Comparison of ENCODE assay signal across 13 cellular contexts in genomic region chr1:9300623-9301022, GRCh38. TPM values are rescaled to one million over a fixed set of nuclear protein-coding genes. Genes with fewer than 3 reads are reported as not detected.
DNase-seq lines count a peak whose midpoint lies in the region; ATAC-seq and TF ChIP-seq lines count a peak whose summit lies in the region.
"Had no signal": no experiment of that assay in that cellular context is flagged by ENCODE, and none has a peak within 500 bp of the region (broad histone marks: within the 10 kb centered on the region; RNA-seq: fewer than 3 reads in every experiment).

No MANE protein-coding gene starts in this region.

- H3K14ac ChIP-seq in trophoblast cell (ENCODE audit: low read length), result peak overlapping the region; percentile 23

- TF ChIP-seq CTCF in AG04450 (IDR thresholded peaks at IDR 0.05; ENCODE audit: low read depth, low read length) (no peak), Panc1 (IDR thresholded peaks at IDR 0.05) (no peak)

- peak overlapping the region in 1 of 6 donors; percentile 6 for H3K27ac Mint-ChIP-seq in immature natural killer cell

- peak overlapping the region; percentile 33 for H4K91ac ChIP-seq in trophoblast cell (ENCODE audit: low read depth, low read length)

- H3K9me3 ChIP-seq in AG04450 (ENCODE audit: control insufficient read depth, insufficient read depth, low read length) (no peaks in the 10 kb centered on the region; the same call in 1 of the 2 replicates), Panc1 (ENCODE audit: control insufficient read depth, insufficient read depth, low read depth, low read length) (no peaks in the 10 kb centered on the region), esophagus (ENCODE audit: control insufficient read depth in 2 of 2, insufficient read depth in 1 of 2, low read depth in 1 of 2, low read length in 1 of 2) (no peaks in the 10 kb centered on the region), trophoblast cell (ENCODE audit: insufficient read depth, low read depth, low read length) (peaks cover 2% of the 10 kb centered on the region)
- no peaks in the 10 kb centered on the region for H3K9me3 ChIP-seq in effector memory CD4-positive, alpha-beta T cell (ENCODE audit: control insufficient read depth, low read length)

- DNase-seq in AG04450 (ENCODE audit: low read depth, low spot score) (no peak), Panc1 (ENCODE audit: low read depth, low spot score) (no peak), trophoblast cell (no peak), immature natural killer cell (no peak), SW 1271 (lab: John Stamatoyannopoulos, UW) (no peak)
- no peak for DNase-seq in activated effector memory CD4-positive, alpha-beta T cell treated with anti-CD3 and anti-CD28 coated beads, Interleukin-2, amount 50 U/mL, for 16 hours
- no peak for DNase-seq in effector memory CD4-positive, alpha-beta T cell
- DNase-seq: activated naive CD4-positive, alpha-beta T cell treated with Interleukin-2 at 50 U/mL for 16 hours; NCI-H2029 treated with DMSO at 0.1 percent for 48 hours; NCI-H748 treated with DMSO at 0.1 percent for 48 hours had no signal

- in situ Hi-C loops in Panc1 (cut with HindIII; ENCODE audit: low pct_unique_long_range_greater_than_20kb, low sequenced_read_pairs), result no loop called here

- no peak overlapping the region for H3K4me3 Mint-ChIP-seq in immature natural killer cell

- no peaks in the 10 kb centered on the region for H3K27me3 ChIP-seq in AG04450 (ENCODE audit: control insufficient read depth, insufficient read depth, low read length)
- H3K27me3 ChIP-seq in Panc1 (ENCODE audit: control insufficient read depth, insufficient read depth, low read length), result no peaks in the 10 kb centered on the region
- no peaks in the 10 kb centered on the region for H3K27me3 ChIP-seq in esophagus (ENCODE audit: control insufficient read depth in 1 of 2, insufficient read depth in 2 of 2, low read length in 2 of 2)
- H3K27me3 ChIP-seq in trophoblast cell (ENCODE audit: insufficient read depth, low read length), result no peaks in the 10 kb centered on the region
- H3K27me3 ChIP-seq in effector memory CD4-positive, alpha-beta T cell (replicated peaks; ENCODE audit: control insufficient read depth, insufficient read depth, low read length, poor library complexity, severe bottlenecking), result no peaks in the 10 kb centered on the region

- H3K4ac ChIP-seq in trophoblast cell (ENCODE audit: low read depth, low read length), result peak overlapping the region; percentile 93

- intact Hi-C loops in Panc1 (cut with micrococcal nuclease; ENCODE audit: unreplicated experiment), result no loop called here

- H3K4me1 ChIP-seq in Panc1 (ENCODE audit: control insufficient read depth, insufficient read depth, low read length) (peaks cover 51% of the 10 kb centered on the region), esophagus (ENCODE audit: control insufficient read depth in 2 of 2, insufficient read depth in 2 of 2, low read length in 1 of 2) (peaks cover 21 to 50% of the 10 kb centered on the region in 2 donors), trophoblast cell (ENCODE audit: control insufficient read depth in 1 of 2, insufficient read depth in 2 of 2, low read length in 2 of 2) (peaks cover 57 to 74% of the 10 kb centered on the region in 2 experiments)
- H3K4me1 ChIP-seq in effector memory CD4-positive, alpha-beta T cell (ENCODE audit: control insufficient read depth, insufficient read depth, low read length, poor library complexity, severe bottlenecking), result no peaks in the 10 kb centered on the region

- no peak for ATAC-seq in Panc1
- ATAC-seq: Right ventricle myocardium inferior had no signal

- CTCF ChIA-PET in AG04450 (lab: Charles Lee), result no interaction called here
- CTCF ChIA-PET in Panc1 (lab: Charles Lee), result no interaction called here

- H3K9ac ChIP-seq in trophoblast cell (ENCODE audit: low read length), result no peak overlapping the region
- H3K9ac ChIP-seq: KMS-11 had no signal

- peaks cover 5 to 6% (median 5%) of the 10 kb centered on the region in 3 donors for H3K27me3 Mint-ChIP-seq in immature natural killer cell (ENCODE audit: low read depth in 3 of 3)

- no TSS peak for BruUV-seq in Panc1 (replicated peaks; lab: Mats Ljungman, UMichigan)

- H3K27ac ChIP-seq in AG04450 (ENCODE audit: low read depth, low read length) (peak overlapping the region; percentile 52), Panc1 (ENCODE audit: low read length) (0 out of 2 replicates have a peak overlapping the region, but pooled peaks have one; percentile 0), esophagus (ENCODE audit: low read depth in 2 of 2, low read length in 1 of 2) (peak overlapping the region; percentile 76 to 90), trophoblast cell (ENCODE audit: low read depth, low read length) (peak overlapping the region; percentile 31)
- H3K27ac ChIP-seq in effector memory CD4-positive, alpha-beta T cell (ENCODE audit: insufficient read depth, low read length, poor library complexity, severe bottlenecking), result no peak overlapping the region
- H3K27ac ChIP-seq: KMS-11 had no signal

- H2BK5ac ChIP-seq in trophoblast cell (ENCODE audit: low read depth, low read length, poor library complexity), result no peak overlapping the region

- peaks cover 0 to 7% (median 0%) of the 10 kb centered on the region in 3 donors for H3K36me3 Mint-ChIP-seq in immature natural killer cell

- H2BK120ac ChIP-seq in trophoblast cell (ENCODE audit: insufficient read depth, low read length, poor library complexity), result peak overlapping the region; percentile 6

- H3K18ac ChIP-seq in trophoblast cell (ENCODE audit: low read length), result peak overlapping the region; percentile 23

- H3K79me1 ChIP-seq in trophoblast cell (ENCODE audit: low read length), result peaks cover 13% of the 10 kb centered on the region

- no peak overlapping the region for H3K23ac ChIP-seq in trophoblast cell (ENCODE audit: low read length)

- H2BK12ac ChIP-seq in trophoblast cell (ENCODE audit: low read length), result no peak overlapping the region

- no peak overlapping the region for H2AK5ac ChIP-seq in trophoblast cell (ENCODE audit: low read length)

- H3K9me3 Mint-ChIP-seq in immature natural killer cell, result no peaks in the 10 kb centered on the region

- no peak overlapping the region for H4K8ac ChIP-seq in trophoblast cell (ENCODE audit: low read depth, low read length)

- no peak overlapping the region for H2AFZ ChIP-seq in trophoblast cell (ENCODE audit: insufficient read depth, low read length, poor library complexity)

- 61 to 63% methylated on average over 5 of the region's 5 CpGs for whole genome bisulfite sequencing in esophagus, 2 donors
- no CpG with 5 or more reads among the region's 5 CpGs for WGBS in trophoblast cell (ENCODE audit: extremely low coverage, insufficient coverage, insufficient read length)

- H3K79me2 ChIP-seq in trophoblast cell (ENCODE audit: control insufficient read depth, insufficient read depth, low read length, poor library complexity), result peaks cover 56% of the 10 kb centered on the region

- no peak overlapping the region for H3K4me3 ChIP-seq in AG04450 (ENCODE audit: low read depth, low read length)
- no peak overlapping the region for H3K4me3 ChIP-seq in Panc1 (ENCODE audit: low read depth in 2 of 2, low read length in 2 of 2)
- no peak overlapping the region for H3K4me3 ChIP-seq in esophagus (ENCODE audit: low read depth in 1 of 2, low read length in 2 of 2)
- H3K4me3 ChIP-seq in trophoblast cell (ENCODE audit: low read depth, low read length), result no peak overlapping the region
- no peak overlapping the region for H3K4me3 ChIP-seq in effector memory CD4-positive, alpha-beta T cell (ENCODE audit: insufficient read depth, low read depth, low read length, poor library complexity, severe bottlenecking)

- H3K36me3 ChIP-seq in Panc1 (ENCODE audit: control insufficient read depth, insufficient read depth, low read length) (no peaks in the 10 kb centered on the region), esophagus (ENCODE audit: control insufficient read depth in 2 of 2, insufficient read depth in 2 of 2, low read length in 1 of 2) (peaks cover 0 to 5% of the 10 kb centered on the region in 2 donors), trophoblast cell (ENCODE audit: control insufficient read depth in 1 of 2, insufficient read depth in 2 of 2, low read length in 2 of 2) (peaks cover 49 to 59% of the 10 kb centered on the region in 2 experiments)
- H3K36me3 ChIP-seq in effector memory CD4-positive, alpha-beta T cell (ENCODE audit: control insufficient read depth, insufficient read depth, low read length), result no peaks in the 10 kb centered on the region

- peaks cover 0 to 21% of the 10 kb centered on the region in 2 donors for H3K4me1 Mint-ChIP-seq in immature natural killer cell

- POLR2A ChIA-PET in AG04450 (lab: Yijun Ruan, JAX) (no interaction called here), Panc1 (lab: Charles Lee) (no interaction called here)

- H4K12ac ChIP-seq in trophoblast cell (ENCODE audit: low read depth, low read length), result no peak overlapping the region

- H3K4me2 ChIP-seq in trophoblast cell (ENCODE audit: low read length), result no peak overlapping the region
- H3K4me2 ChIP-seq: KMS-11 had no signal

RNA-seq across cellular contexts. Expression of gene SPSB1, which starts 7.9 kb away (rescaled TPM):
- polyA plus RNA-seq in AG04450 (2011; rRNA removed), result 19.4 and 20.3 TPM in 2 replicates
- 37.1 and 41.0 TPM in 2 replicates for polyA minus RNA-seq in AG04450 (2011; rRNA and poly(A)+ RNA removed)
- 73.7 TPM for total RNA-seq in Panc1 (2021; ENCODE audit: unreplicated experiment)
- polyA plus RNA-seq in Panc1 (2012; ENCODE audit: insufficient read length), result 59.2 TPM
- 10 to 100 TPM; 14.4 to 20.9 TPM for polyA plus RNA-seq in esophagus
- 85.2 and 90.2 TPM in 2 replicates for polyA plus RNA-seq in trophoblast cell (2013)
- polyA plus RNA-seq in immature natural killer cell, result 1 to 10 TPM in 2 of 3 donors, not detected in 1; 2.4 to 6.6 TPM
